In genomic region chr3:190188197-190188596, GRCh38 we compare ENCODE assay signal across 14 cellular contexts.
DNase-seq lines count a peak whose midpoint lies in the region; ATAC-seq, FAIRE-seq and TF ChIP-seq lines count a peak whose summit lies in the region.
"Had no signal": no experiment of that assay in that cellular context is flagged by ENCODE, and none has a peak within 500 bp of the region (broad histone marks: within the 10 kb centered on the region; RNA-seq: fewer than 3 reads in every experiment).

No MANE protein-coding gene starts in this region.

- H3K27ac ChIP-seq in GM23338 (ENCODE audit: low read depth) (no peak overlapping the region), astrocyte (ENCODE audit: low read depth, low read length) (no peak overlapping the region), osteoblast (ENCODE audit: low read depth, low read length) (peak overlapping the region; percentile 22)
- H3K27ac ChIP-seq: BLaER1 treated with 17β-estradiol and CSF1 and Interleukin-3, amounts not matched to agents 10 nM and 100 nM had no signal

- H3K4me2 ChIP-seq in GM23338 (no peak overlapping the region), astrocyte (ENCODE audit: low read length) (no peak overlapping the region), osteoblast (ENCODE audit: insufficient read depth, low read length) (no peak overlapping the region)
- H3K4me2 ChIP-seq: BLaER1 treated with 17β-estradiol and CSF1 and Interleukin-3, amounts not matched to agents 10 nM and 100 nM had no signal

- no peaks in the 10 kb centered on the region for H3K36me3 ChIP-seq in GM23338 (ENCODE audit: insufficient read depth)
- H3K36me3 ChIP-seq in astrocyte (ENCODE audit: insufficient read depth, low read length): no peaks in the 10 kb centered on the region
- H3K36me3 ChIP-seq in osteoblast (ENCODE audit: insufficient read depth, low read length): no peaks in the 10 kb centered on the region
- H3K36me3 ChIP-seq: BLaER1 treated with 17β-estradiol and CSF1 and Interleukin-3, amounts not matched to agents 10 nM and 100 nM had no signal

- 0 out of 2 replicates have a peak overlapping the region, but pooled peaks have one; percentile 2 for H2AFZ ChIP-seq in GM23338
- H2AFZ ChIP-seq in astrocyte (ENCODE audit: low read depth, low read length): no peak overlapping the region
- H2AFZ ChIP-seq in osteoblast (ENCODE audit: low read length): no peak overlapping the region

- no peaks in the 10 kb centered on the region for H3F3A ChIP-seq in GM23338 (replicated peaks; ENCODE audit: low read depth)

- no peak overlapping the region for H3K9ac ChIP-seq in astrocyte (ENCODE audit: low read length)
- H3K9ac ChIP-seq: BLaER1 treated with 17β-estradiol and CSF1 and Interleukin-3, amounts not matched to agents 10 nM and 100 nM had no signal

- H3K4me3 ChIP-seq in GM23338 (no peak overlapping the region), astrocyte (ENCODE audit: insufficient read depth, low read depth, low read length) (no peak overlapping the region), osteoblast (ENCODE audit: insufficient read depth, low read length) (no peak overlapping the region)
- H3K4me3 ChIP-seq: BLaER1 treated with 17β-estradiol and CSF1 and Interleukin-3, amounts not matched to agents 10 nM and 100 nM had no signal

- H3K27me3 ChIP-seq in GM23338 (ENCODE audit: insufficient read depth): no peaks in the 10 kb centered on the region
- H3K27me3 ChIP-seq in astrocyte (ENCODE audit: insufficient read depth, low read length): no peaks in the 10 kb centered on the region
- no peaks in the 10 kb centered on the region for H3K27me3 ChIP-seq in osteoblast (ENCODE audit: insufficient read depth, low read length)
- H3K27me3 ChIP-seq: BLaER1 treated with 17β-estradiol and CSF1 and Interleukin-3, amounts not matched to agents 10 nM and 100 nM had no signal

- peaks cover 2% of the 10 kb centered on the region for H3K27me3 Mint-ChIP-seq in GM23338 (ENCODE audit: insufficient read depth, low read depth, poor library complexity)
- no peaks in the 10 kb centered on the region for H3K27me3 Mint-ChIP-seq in astrocyte (ENCODE audit: low read depth, unreplicated experiment)
- H3K27me3 Mint-ChIP-seq: CD4-positive, CD25-positive, alpha-beta regulatory T cell had no signal

- H3K4me1 Mint-ChIP-seq in GM23338 (peaks cover under 1% of the 10 kb centered on the region; the same call in 2 of the 3 replicates), astrocyte (ENCODE audit: low read depth, unreplicated experiment) (peaks cover 25% of the 10 kb centered on the region)
- no peaks in the 10 kb centered on the region for H3K4me1 Mint-ChIP-seq in stimulated activated effector memory CD8-positive, alpha-beta T cell treated with anti-CD3 and anti-CD28 coated beads, Interleukin-12 subunit alpha, Interleukin-12 subunit beta, amount 100 ng/mL, for 72 hours
- H3K4me1 Mint-ChIP-seq: CD4-positive, CD25-positive, alpha-beta regulatory T cell had no signal

- no peaks in the 10 kb centered on the region for H3K79me2 ChIP-seq in GM23338 (replicated peaks; ENCODE audit: insufficient read depth)
- no peaks in the 10 kb centered on the region for H3K79me2 ChIP-seq in astrocyte (ENCODE audit: insufficient read depth, low read length)
- H3K79me2 ChIP-seq in osteoblast (ENCODE audit: insufficient read depth, low read length): no peaks in the 10 kb centered on the region

- ATAC-seq in GM23338 (no peak), GM21367 (IDR thresholded peaks at IDR 0.05; ENCODE audit: unreplicated experiment) (no peak)
- ATAC-seq in stimulated activated effector memory CD8-positive, alpha-beta T cell treated with anti-CD3 and anti-CD28 coated beads, Interleukin-12 subunit alpha, Interleukin-12 subunit beta, amount 100 ng/mL, for 72 hours: no peak
- ATAC-seq: HepG2 had no signal

- FAIRE-seq in astrocyte (lab: Jason Lieb, UNC): no peak
- FAIRE-seq: HepG2, HTR-8/SVneo had no signal

- 0 out of 2 replicates have a peak, but pooled peaks cover 4% of the 10 kb centered on the region for H3K9me2 ChIP-seq in GM23338 (ENCODE audit: insufficient read depth)

- DNase-seq in GM23338 (ENCODE audit: low spot score) (no peak), astrocyte (ENCODE audit: low read depth) (no peak), osteoblast (ENCODE audit: insufficient read length, low spot score, missing footprints) (no peak), NCI-H1417 (lab: John Stamatoyannopoulos, UW) (no peak)
- no peak for DNase-seq in stimulated activated effector memory CD8-positive, alpha-beta T cell treated with anti-CD3 and anti-CD28 coated beads, Interleukin-12 subunit alpha, Interleukin-12 subunit beta, amount 100 ng/mL, for 72 hours (ENCODE audit: low spot score in 2 of 2)
- DNase-seq: AML-193; CD4-positive, CD25-positive, alpha-beta regulatory T cell; DMS53; GOT3; H9 had no signal

- no peaks in the 10 kb centered on the region for H3K4me1 ChIP-seq in GM23338 (ENCODE audit: insufficient read depth)
- peaks cover 16% of the 10 kb centered on the region for H3K4me1 ChIP-seq in astrocyte (ENCODE audit: insufficient read depth, low read length)
- H3K4me1 ChIP-seq in osteoblast (ENCODE audit: insufficient read depth, low read length): peaks cover 19% of the 10 kb centered on the region
- H3K4me1 ChIP-seq: BLaER1 treated with 17β-estradiol and CSF1 and Interleukin-3, amounts not matched to agents 10 nM and 100 nM had no signal

- H3K4me3 Mint-ChIP-seq in GM23338 (no peak overlapping the region), astrocyte (ENCODE audit: unreplicated experiment) (no peak overlapping the region)
- no peak overlapping the region for H3K4me3 Mint-ChIP-seq in stimulated activated effector memory CD8-positive, alpha-beta T cell treated with anti-CD3 and anti-CD28 coated beads, Interleukin-12 subunit alpha, Interleukin-12 subunit beta, amount 100 ng/mL, for 72 hours
- H3K4me3 Mint-ChIP-seq: CD4-positive, CD25-positive, alpha-beta regulatory T cell; H9 had no signal

- no peak for TF ChIP-seq CTCF in GM23338 (conservative IDR thresholded peaks at IDR 0.05; ENCODE audit: low read depth in 2 of 2)
- no peak for TF ChIP-seq CTCF in astrocyte (IDR thresholded peaks at IDR 0.05; ENCODE audit: insufficient read depth, low read depth, low read length)
- TF ChIP-seq CTCF in osteoblast (IDR thresholded peaks at IDR 0.05; ENCODE audit: extremely low read depth, low read depth, low read length): no peak

- no peak overlapping the region for H3K27ac Mint-ChIP-seq in GM23338
- peak overlapping the region; percentile 54 for H3K27ac Mint-ChIP-seq in astrocyte (ENCODE audit: unreplicated experiment)
- no peak overlapping the region for H3K27ac Mint-ChIP-seq in stimulated activated effector memory CD8-positive, alpha-beta T cell treated with anti-CD3 and anti-CD28 coated beads, Interleukin-12 subunit alpha, Interleukin-12 subunit beta, amount 100 ng/mL, for 72 hours
- H3K27ac Mint-ChIP-seq: CD4-positive, CD25-positive, alpha-beta regulatory T cell had no signal

- H3K9me3 Mint-ChIP-seq in GM23338 (no peaks in the 10 kb centered on the region), astrocyte (ENCODE audit: unreplicated experiment) (no peaks in the 10 kb centered on the region)
- H3K9me3 Mint-ChIP-seq in stimulated activated effector memory CD8-positive, alpha-beta T cell treated with anti-CD3 and anti-CD28 coated beads, Interleukin-12 subunit alpha, Interleukin-12 subunit beta, amount 100 ng/mL, for 72 hours: no peaks in the 10 kb centered on the region
- H3K9me3 Mint-ChIP-seq: H9 had no signal

- H3K9me3 ChIP-seq in astrocyte (ENCODE audit: insufficient read depth, low read depth, low read length) (no peaks in the 10 kb centered on the region), osteoblast (ENCODE audit: low read depth, low read length) (no peaks in the 10 kb centered on the region)
- H3K9me3 ChIP-seq: BLaER1 treated with 17β-estradiol and CSF1 and Interleukin-3, amounts not matched to agents 10 nM and 100 nM had no signal

- H3K36me3 Mint-ChIP-seq in GM23338 (ENCODE audit: low read depth): no peaks in the 10 kb centered on the region
- no peaks in the 10 kb centered on the region for H3K36me3 Mint-ChIP-seq in astrocyte (ENCODE audit: low read depth, unreplicated experiment)
- H3K36me3 Mint-ChIP-seq in stimulated activated effector memory CD8-positive, alpha-beta T cell treated with anti-CD3 and anti-CD28 coated beads, Interleukin-12 subunit alpha, Interleukin-12 subunit beta, amount 100 ng/mL, for 72 hours: no peaks in the 10 kb centered on the region
- H3K36me3 Mint-ChIP-seq: CD4-positive, CD25-positive, alpha-beta regulatory T cell had no signal

- no peaks in the 10 kb centered on the region for H4K20me1 ChIP-seq in GM23338 (replicated peaks; ENCODE audit: insufficient read depth)
- no peaks in the 10 kb centered on the region for H4K20me1 ChIP-seq in astrocyte (ENCODE audit: insufficient read depth, low read length)
- no peaks in the 10 kb centered on the region for H4K20me1 ChIP-seq in osteoblast (ENCODE audit: insufficient read depth, low read length)
- H4K20me1 ChIP-seq: BLaER1 treated with 17β-estradiol and CSF1 and Interleukin-3, amounts not matched to agents 10 nM and 100 nM had no signal

TF ChIP-seq in GM23338, 12 proteins besides CTCF, POLR2A, EP300 and RAD21 (continues in another document):
- TF ChIP-seq EZH2phosphoT487 (IDR thresholded peaks at IDR 0.05; ENCODE audit: unreplicated experiment) (no peak), NANOG (IDR thresholded peaks at IDR 0.05; ENCODE audit: borderline replicate concordance) (no peak), ETS1 (IDR thresholded peaks at IDR 0.05) (no peak), ZNF114 (CRISPR knock-in tag; IDR thresholded peaks at IDR 0.05) (no peak), CREB1 (CRISPR knock-in tag; IDR thresholded peaks at IDR 0.05; ENCODE audit: low read depth) (no peak)
